In the genomic region with DNA sequence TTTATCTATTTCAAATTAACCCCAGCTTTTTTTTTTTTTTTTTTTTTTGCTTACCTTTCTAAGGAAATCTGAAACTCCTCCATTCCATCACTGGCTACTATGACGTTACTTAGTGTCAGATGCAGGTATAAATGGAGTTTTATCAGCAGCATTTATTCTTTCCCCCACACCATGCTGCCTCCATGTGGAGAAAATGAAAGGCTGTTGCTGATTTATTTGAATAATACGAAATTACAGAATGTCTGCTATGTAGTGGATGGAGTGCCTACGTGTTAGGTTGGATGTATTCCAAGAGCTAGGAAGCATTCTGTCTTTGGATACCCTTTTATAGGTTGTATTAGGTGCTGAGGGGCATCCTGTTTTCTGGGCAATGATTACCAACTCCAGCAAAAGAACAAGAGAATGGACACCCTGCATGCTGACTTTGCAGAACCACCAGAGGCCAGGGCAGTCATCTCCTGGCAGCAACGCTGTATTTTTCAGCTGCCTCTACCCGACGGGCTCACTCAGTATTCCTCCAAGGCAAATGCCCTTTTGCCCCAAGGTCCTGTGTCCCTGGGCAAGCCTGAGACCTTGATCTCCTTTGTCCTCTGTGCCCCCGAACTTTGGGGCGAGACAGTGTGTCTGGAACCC, we compare ENCODE assay signal across 12 cellular contexts.
DNase-seq lines count a peak whose midpoint lies in the region; ATAC-seq and TF ChIP-seq lines count a peak whose summit lies in the region.
"Had no signal": no experiment of that assay in that cellular context is flagged by ENCODE, and none has a peak within 500 bp of the region (broad histone marks: within the 10 kb centered on the region; RNA-seq: fewer than 3 reads in every experiment).

No MANE protein-coding gene starts in this region.

- no peaks in the 10 kb centered on the region for H3K27me3 Mint-ChIP-seq in stimulated activated memory B cell treated with anti-CD40 and anti-IgM and Interleukin-4, amounts not matched to agents 10 μg/mL and 1 μg/mL and 100 μg/mL, for 72 hours
- peaks cover 6 to 9% (median 9%) of the 10 kb centered on the region in 3 donors for H3K27me3 Mint-ChIP-seq in CD14-positive monocyte (ENCODE audit: low read depth in 3 of 3)

- ATAC-seq in stimulated activated memory B cell treated with anti-CD40 and anti-IgM and Interleukin-4, amounts not matched to agents 10 μg/mL and 1 μg/mL and 100 μg/mL, for 72 hours, result no peak
- ATAC-seq: stimulated activated naive CD8-positive, alpha-beta T cell treated with anti-CD3 and anti-CD28 coated beads, Interleukin-15, Interleukin-2, amounts not matched to agents 100 U/mL and 50 U/mL, for 24 hours had no signal

- H3K4me1 Mint-ChIP-seq in stimulated activated memory B cell treated with anti-CD40 and anti-IgM and Interleukin-4, amounts not matched to agents 10 μg/mL and 1 μg/mL and 100 μg/mL, for 72 hours, result no peaks in the 10 kb centered on the region
- H3K4me1 Mint-ChIP-seq in CD14-positive monocyte, result no peaks in the 10 kb centered on the region

- no peak overlapping the region for H3K9ac ChIP-seq in fibroblast of lung (ENCODE audit: insufficient read depth, low read length)
- H3K9ac ChIP-seq: parathyroid adenoma had no signal

- no peaks in the 10 kb centered on the region for H3K9me3 Mint-ChIP-seq in stimulated activated memory B cell treated with anti-CD40 and anti-IgM and Interleukin-4, amounts not matched to agents 10 μg/mL and 1 μg/mL and 100 μg/mL, for 72 hours
- no peaks in the 10 kb centered on the region for H3K9me3 Mint-ChIP-seq in CD14-positive monocyte

- H3K4me3 ChIP-seq in fibroblast of lung (replicated peaks in 1 of 4; ENCODE audit: control extremely low read depth in 1 of 4, insufficient read depth in 1 of 4, low read depth in 3 of 4, low read length in 4 of 4), result no peak overlapping the region
- H3K4me3 ChIP-seq in ascending aorta, result no peak overlapping the region

- intact Hi-C loops in CD14-positive monocyte (cut with micrococcal nuclease), result no loop called here
- intact Hi-C loops in ascending aorta (cut with DNase I), result loop anchor here (5.0 kb wide), 1 partner anchor 461 kb away; no protein-coding TSS in a partner anchor

- H3K27ac Mint-ChIP-seq in stimulated activated memory B cell treated with anti-CD40 and anti-IgM and Interleukin-4, amounts not matched to agents 10 μg/mL and 1 μg/mL and 100 μg/mL, for 72 hours, result no peak overlapping the region
- no peak overlapping the region for H3K27ac Mint-ChIP-seq in CD14-positive monocyte

- H3K4me3 Mint-ChIP-seq in stimulated activated memory B cell treated with anti-CD40 and anti-IgM and Interleukin-4, amounts not matched to agents 10 μg/mL and 1 μg/mL and 100 μg/mL, for 72 hours, result no peak overlapping the region
- H3K4me3 Mint-ChIP-seq in CD14-positive monocyte, result no peak overlapping the region

- H3K4me2 ChIP-seq in fibroblast of lung (ENCODE audit: extremely low read depth, insufficient read depth, low read length), result no peak overlapping the region

- no peaks in the 10 kb centered on the region for H3K27me3 ChIP-seq in fibroblast of lung (ENCODE audit: control insufficient read depth, insufficient read depth, low read length)
- no peaks in the 10 kb centered on the region for H3K27me3 ChIP-seq in ascending aorta

- DNase-seq in GM03348 (ENCODE audit: low spot score), result peak; percentile 47
- peak; percentile 23 for DNase-seq in NCI-H226
- DNase-seq in fibroblast of lung (ENCODE audit: low read depth in 2 of 2), result peak; percentile 30
- peak; percentile 66 for DNase-seq in renal cortical epithelial cell (ENCODE audit: low read depth)
- no peak for DNase-seq in CD14-positive monocyte (ENCODE audit: low spot score)
- DNase-seq in ascending aorta (ENCODE audit: low spot score in 2 of 2), result no peak
- no peak for DNase-seq in RKO (ENCODE audit: low spot score)
- DNase-seq: activated CD4-positive, alpha-beta T cell treated with anti-CD3 and anti-CD28 coated beads, Interleukin-2, amount 50 U/mL, for 48 hours; NCI-H510A; stimulated activated naive CD8-positive, alpha-beta T cell treated with anti-CD3 and anti-CD28 coated beads, Interleukin-15, Interleukin-2, amounts not matched to agents 100 U/mL and 50 U/mL, for 24 hours had no signal

- H3K27ac ChIP-seq in fibroblast of lung (ENCODE audit: insufficient read depth, low read length) (no peak overlapping the region), ascending aorta (no peak overlapping the region)
- H3K27ac ChIP-seq: parathyroid adenoma had no signal

- no peaks in the 10 kb centered on the region for H3K36me3 Mint-ChIP-seq in stimulated activated memory B cell treated with anti-CD40 and anti-IgM and Interleukin-4, amounts not matched to agents 10 μg/mL and 1 μg/mL and 100 μg/mL, for 72 hours
- no peaks in the 10 kb centered on the region for H3K36me3 Mint-ChIP-seq in CD14-positive monocyte

- H3K9me3 ChIP-seq in fibroblast of lung (ENCODE audit: control insufficient read depth, insufficient read depth, low read depth, low read length), result no peaks in the 10 kb centered on the region
- no peaks in the 10 kb centered on the region for H3K9me3 ChIP-seq in ascending aorta

- no peaks in the 10 kb centered on the region for H3K79me2 ChIP-seq in fibroblast of lung (ENCODE audit: control insufficient read depth, insufficient read depth, low read length)
- H3K79me2 ChIP-seq: parathyroid adenoma had no signal

- TF ChIP-seq CTCF in fibroblast of lung (conservative IDR thresholded peaks at IDR 0.05 in 1 of 2, IDR thresholded peaks at IDR 0.05 in 1 of 2; ENCODE audit: low read depth in 1 of 2, low read length in 2 of 2) (peak; percentile 27 to 49), CD14-positive monocyte (IDR thresholded peaks at IDR 0.05) (no peak), ascending aorta (IDR thresholded peaks at IDR 0.05) (peak in 1 of 3 experiments; percentile 19)

- H3K4me1 ChIP-seq in fibroblast of lung (ENCODE audit: control insufficient read depth, extremely low read depth, insufficient read depth, low read length) (no peaks in the 10 kb centered on the region), ascending aorta (no peaks in the 10 kb centered on the region)
- H3K4me1 ChIP-seq: parathyroid adenoma had no signal

- H3K36me3 ChIP-seq in fibroblast of lung (ENCODE audit: control insufficient read depth, insufficient read depth, low read length) (no peaks in the 10 kb centered on the region), ascending aorta (no peaks in the 10 kb centered on the region)

- H2AFZ ChIP-seq in fibroblast of lung (ENCODE audit: low read length), result no peak overlapping the region
- H2AFZ ChIP-seq: parathyroid adenoma had no signal

- H4K20me1 ChIP-seq in fibroblast of lung (ENCODE audit: control insufficient read depth, extremely low read depth, insufficient read depth, low read length), result no peaks in the 10 kb centered on the region

Comparison
In these comparisons a context has a peak if more than half of its experiments do, and no peak if none do; other contexts are left out.
1. DNase-seq: peak in GM03348 (single experiment), NCI-H226 (single experiment), fibroblast of lung (2 of 2) and renal cortical epithelial cell (single experiment); none in CD14-positive monocyte (single experiment), ascending aorta (0 of 2) and RKO (single experiment).